Comparison of ENCODE assay signal across 1 cellular context in the genomic region with DNA sequence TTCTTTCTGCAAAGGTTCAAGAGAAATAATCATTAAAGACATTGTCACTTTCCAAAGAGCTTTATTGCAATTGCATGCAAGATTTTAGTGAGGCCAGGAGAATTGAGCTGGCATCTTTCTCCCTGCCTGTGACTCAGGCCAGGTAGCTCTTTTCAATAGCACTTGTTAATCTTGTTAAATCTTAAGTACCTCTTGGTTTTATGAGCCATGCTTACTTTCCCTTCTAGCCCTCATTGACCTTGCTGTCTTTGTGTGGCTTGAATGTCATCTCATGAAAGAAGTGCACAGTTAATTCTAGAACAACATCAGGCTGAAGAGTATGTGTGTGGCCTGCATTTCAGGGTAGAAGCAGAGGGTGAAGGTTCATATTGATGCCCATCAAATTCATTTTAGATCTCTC.
TF ChIP-seq lines count a peak whose summit lies in the region.

No MANE protein-coding gene starts in this region.

TF ChIP-seq in HEK293, 187 proteins besides CTCF, POLR2A, EP300 and RAD21 (continued from another document):
- TF ChIP-seq ZNF544 (tag by site-specific recombination; IDR thresholded peaks at IDR 0.05): no peak
- no peak for TF ChIP-seq ZNF138 (tag by site-specific recombination; IDR thresholded peaks at IDR 0.05; ENCODE audit: borderline replicate concordance)
- no peak for TF ChIP-seq ZNF76 (tag by site-specific recombination; IDR thresholded peaks at IDR 0.05; ENCODE audit: borderline replicate concordance, low read depth)
- TF ChIP-seq ZNF423 (tag by site-specific recombination; IDR thresholded peaks at IDR 0.05): no peak
- TF ChIP-seq OSR2 (tag by site-specific recombination; IDR thresholded peaks at IDR 0.05): peak; percentile 82
- TF ChIP-seq ZNF488 (tag by site-specific recombination; IDR thresholded peaks at IDR 0.05): no peak
- TF ChIP-seq PRDM6 (tag by site-specific recombination; IDR thresholded peaks at IDR 0.05): peak; percentile 34; the same call in 1 of the 2 replicates
- TF ChIP-seq, protein P1, sequence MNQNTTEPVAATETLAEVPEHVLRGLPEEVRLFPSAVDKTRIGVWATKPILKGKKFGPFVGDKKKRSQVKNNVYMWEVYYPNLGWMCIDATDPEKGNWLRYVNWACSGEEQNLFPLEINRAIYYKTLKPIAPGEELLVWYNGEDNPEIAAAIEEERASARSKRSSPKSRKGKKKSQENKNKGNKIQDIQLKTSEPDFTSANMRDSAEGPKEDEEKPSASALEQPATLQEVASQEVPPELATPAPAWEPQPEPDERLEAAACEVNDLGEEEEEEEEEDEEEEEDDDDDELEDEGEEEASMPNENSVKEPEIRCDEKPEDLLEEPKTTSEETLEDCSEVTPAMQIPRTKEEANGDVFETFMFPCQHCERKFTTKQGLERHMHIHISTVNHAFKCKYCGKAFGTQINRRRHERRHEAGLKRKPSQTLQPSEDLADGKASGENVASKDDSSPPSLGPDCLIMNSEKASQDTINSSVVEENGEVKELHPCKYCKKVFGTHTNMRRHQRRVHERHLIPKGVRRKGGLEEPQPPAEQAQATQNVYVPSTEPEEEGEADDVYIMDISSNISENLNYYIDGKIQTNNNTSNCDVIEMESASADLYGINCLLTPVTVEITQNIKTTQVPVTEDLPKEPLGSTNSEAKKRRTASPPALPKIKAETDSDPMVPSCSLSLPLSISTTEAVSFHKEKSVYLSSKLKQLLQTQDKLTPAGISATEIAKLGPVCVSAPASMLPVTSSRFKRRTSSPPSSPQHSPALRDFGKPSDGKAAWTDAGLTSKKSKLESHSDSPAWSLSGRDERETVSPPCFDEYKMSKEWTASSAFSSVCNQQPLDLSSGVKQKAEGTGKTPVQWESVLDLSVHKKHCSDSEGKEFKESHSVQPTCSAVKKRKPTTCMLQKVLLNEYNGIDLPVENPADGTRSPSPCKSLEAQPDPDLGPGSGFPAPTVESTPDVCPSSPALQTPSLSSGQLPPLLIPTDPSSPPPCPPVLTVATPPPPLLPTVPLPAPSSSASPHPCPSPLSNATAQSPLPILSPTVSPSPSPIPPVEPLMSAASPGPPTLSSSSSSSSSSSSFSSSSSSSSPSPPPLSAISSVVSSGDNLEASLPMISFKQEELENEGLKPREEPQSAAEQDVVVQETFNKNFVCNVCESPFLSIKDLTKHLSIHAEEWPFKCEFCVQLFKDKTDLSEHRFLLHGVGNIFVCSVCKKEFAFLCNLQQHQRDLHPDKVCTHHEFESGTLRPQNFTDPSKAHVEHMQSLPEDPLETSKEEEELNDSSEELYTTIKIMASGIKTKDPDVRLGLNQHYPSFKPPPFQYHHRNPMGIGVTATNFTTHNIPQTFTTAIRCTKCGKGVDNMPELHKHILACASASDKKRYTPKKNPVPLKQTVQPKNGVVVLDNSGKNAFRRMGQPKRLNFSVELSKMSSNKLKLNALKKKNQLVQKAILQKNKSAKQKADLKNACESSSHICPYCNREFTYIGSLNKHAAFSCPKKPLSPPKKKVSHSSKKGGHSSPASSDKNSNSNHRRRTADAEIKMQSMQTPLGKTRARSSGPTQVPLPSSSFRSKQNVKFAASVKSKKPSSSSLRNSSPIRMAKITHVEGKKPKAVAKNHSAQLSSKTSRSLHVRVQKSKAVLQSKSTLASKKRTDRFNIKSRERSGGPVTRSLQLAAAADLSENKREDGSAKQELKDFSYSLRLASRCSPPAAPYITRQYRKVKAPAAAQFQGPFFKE (tag by site-specific recombination; IDR thresholded peaks at IDR 0.05; ENCODE audit: borderline replicate concordance): no peak
- TF ChIP-seq ZNF10 (tag by site-specific recombination; IDR thresholded peaks at IDR 0.05): no peak
- no peak for TF ChIP-seq ZNF341 (tag by site-specific recombination; IDR thresholded peaks at IDR 0.05; ENCODE audit: low read depth)
- no peak for TF ChIP-seq ZBTB21 (tag by site-specific recombination; IDR thresholded peaks at IDR 0.05)
- TF ChIP-seq ZBTB48 (tag by site-specific recombination; IDR thresholded peaks at IDR 0.05): no peak
- no peak for TF ChIP-seq ZEB2 (tag by site-specific recombination; IDR thresholded peaks at IDR 0.05)
- TF ChIP-seq ZXDB (tag by site-specific recombination; IDR thresholded peaks at IDR 0.05): no peak
- no peak for TF ChIP-seq ZNF324 (tag by site-specific recombination; IDR thresholded peaks at IDR 0.05)
- no peak for TF ChIP-seq ZBTB20 (tag by site-specific recombination; IDR thresholded peaks at IDR 0.05)
- TF ChIP-seq ZNF555 (tag by site-specific recombination; conservative IDR thresholded peaks at IDR 0.05): no peak
- TF ChIP-seq ZNF549 (tag by site-specific recombination; IDR thresholded peaks at IDR 0.05): no peak
- no peak for TF ChIP-seq MZF1 (tag by site-specific recombination; IDR thresholded peaks at IDR 0.05; ENCODE audit: borderline replicate concordance)
- TF ChIP-seq FEZF1 (tag by site-specific recombination; IDR thresholded peaks at IDR 0.05): peak; percentile 68
- TF ChIP-seq, protein P2, sequence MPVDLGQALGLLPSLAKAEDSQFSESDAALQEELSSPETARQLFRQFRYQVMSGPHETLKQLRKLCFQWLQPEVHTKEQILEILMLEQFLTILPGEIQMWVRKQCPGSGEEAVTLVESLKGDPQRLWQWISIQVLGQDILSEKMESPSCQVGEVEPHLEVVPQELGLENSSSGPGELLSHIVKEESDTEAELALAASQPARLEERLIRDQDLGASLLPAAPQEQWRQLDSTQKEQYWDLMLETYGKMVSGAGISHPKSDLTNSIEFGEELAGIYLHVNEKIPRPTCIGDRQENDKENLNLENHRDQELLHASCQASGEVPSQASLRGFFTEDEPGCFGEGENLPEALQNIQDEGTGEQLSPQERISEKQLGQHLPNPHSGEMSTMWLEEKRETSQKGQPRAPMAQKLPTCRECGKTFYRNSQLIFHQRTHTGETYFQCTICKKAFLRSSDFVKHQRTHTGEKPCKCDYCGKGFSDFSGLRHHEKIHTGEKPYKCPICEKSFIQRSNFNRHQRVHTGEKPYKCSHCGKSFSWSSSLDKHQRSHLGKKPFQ (tag by site-specific recombination; IDR thresholded peaks at IDR 0.05): no peak
- no peak for TF ChIP-seq ZNF416 (tag by site-specific recombination; IDR thresholded peaks at IDR 0.05)
- no peak for TF ChIP-seq RBAK (tag by site-specific recombination; IDR thresholded peaks at IDR 0.05)
- no peak for TF ChIP-seq KLF7 (tag by site-specific recombination; IDR thresholded peaks at IDR 0.05; ENCODE audit: borderline replicate concordance)
